ENCODE assay signal across 9 cellular contexts in genomic region chr1:8202182-8202905, GRCh38.
DNase-seq lines count a peak whose midpoint lies in the region; ATAC-seq and TF ChIP-seq lines count a peak whose summit lies in the region.
"Had no signal": no experiment of that assay in that cellular context is flagged by ENCODE, and none has a peak within 500 bp of the region (broad histone marks: within the 10 kb centered on the region; RNA-seq: fewer than 3 reads in every experiment).

No MANE protein-coding gene starts in this region.

- peak overlapping the region; percentile 93 for H3K56ac ChIP-seq in IMR-90 (ENCODE audit: extremely low read depth, insufficient read depth, low read length)

- peak overlapping the region; percentile 100 for H3K4ac ChIP-seq in IMR-90 (ENCODE audit: low read depth, low read length)

- peaks cover 0 to 10% of the 10 kb centered on the region in 2 experiments; a peak in 2 of 4 replicates for H3K79me1 ChIP-seq in IMR-90 (ENCODE audit: low read depth in 1 of 2, low read length in 2 of 2)

- peak overlapping the region; percentile 86 for H3K9ac ChIP-seq in IMR-90 (ENCODE audit: low read depth, low read length)
- peak overlapping the region; percentile 79 to 80 for H3K9ac ChIP-seq in liver (ENCODE audit: low read depth in 1 of 2, low read length in 2 of 2)

- CTCF ChIA-PET in IMR-90 (lab: Yijun Ruan, JAX): interaction anchor here (0.6 to 1.2 kb wide), 2 partner anchors 44 to 112 kb away, joined by 5 to 6 read pairs; no protein-coding TSS in a partner anchor

- no peaks in the 10 kb centered on the region for H3K9me3 Mint-ChIP-seq in chondrocyte (ENCODE audit: low read depth)
- no peaks in the 10 kb centered on the region for H3K9me3 Mint-ChIP-seq in stimulated activated naive B cell treated with anti-CD40 and anti-IgM and Interleukin-4, amounts not matched to agents 10 μg/mL and 1 μg/mL and 100 μg/mL, for 72 hours

- H3K14ac ChIP-seq in IMR-90 (replicated peaks; ENCODE audit: low read depth, low read length): peak overlapping the region; percentile 99

- H3K9me1 ChIP-seq in IMR-90 (ENCODE audit: insufficient read depth, low read length): peaks cover 31% of the 10 kb centered on the region

- peak overlapping the region; percentile 57 for H3K4me2 ChIP-seq in IMR-90 (ENCODE audit: low read depth, low read length)

- H3K4me1 ChIP-seq in IMR-90 (ENCODE audit: control insufficient read depth, insufficient read depth, low read length) (peaks cover 38% of the 10 kb centered on the region), liver (ENCODE audit: control insufficient read depth in 4 of 4, insufficient read depth in 4 of 4, low read length in 3 of 4) (peaks cover 0 to 24% (median 5%) of the 10 kb centered on the region in 4 donors), thoracic aorta (ENCODE audit: control insufficient read depth in 1 of 2, low read depth in 2 of 2) (peaks cover 37 to 65% of the 10 kb centered on the region in 2 donors)

- H3K27ac ChIP-seq in IMR-90 (ENCODE audit: insufficient read depth, low read length) (peak overlapping the region; percentile 97), liver (ENCODE audit: low read depth in 1 of 2, low read length in 2 of 2) (peak overlapping the region; percentile 86 to 98), thoracic aorta (peak overlapping the region; percentile 93 to 98)

- intact Hi-C loops in IMR-90 (cut with micrococcal nuclease): loop anchor here (5.0 kb wide), 2 partner anchors 105 to 175 kb away; partner anchors contain the start of gene ERRFI1

- H2AFZ ChIP-seq in IMR-90 (replicated peaks; ENCODE audit: low read length, poor library complexity): peak overlapping the region; percentile 89

- peak overlapping the region; percentile 93 for H2AK9ac ChIP-seq in IMR-90 (replicated peaks; ENCODE audit: low read depth, low read length, poor library complexity)

- peak overlapping the region; percentile 99 for H2BK120ac ChIP-seq in IMR-90 (ENCODE audit: low read depth, low read length)

- BruUV-seq in IMR-90 (replicated peaks; lab: Mats Ljungman, UMichigan): no TSS peak

- peak overlapping the region; percentile 92 to 96 for H4K8ac ChIP-seq in IMR-90 (ENCODE audit: low read depth in 2 of 2, low read length in 2 of 2)

- H3K4me1 Mint-ChIP-seq in chondrocyte (ENCODE audit: low read depth): peaks cover 78% of the 10 kb centered on the region
- no peaks in the 10 kb centered on the region for H3K4me1 Mint-ChIP-seq in stimulated activated naive B cell treated with anti-CD40 and anti-IgM and Interleukin-4, amounts not matched to agents 10 μg/mL and 1 μg/mL and 100 μg/mL, for 72 hours

- in situ Hi-C loops in IMR-90 (cut with MboI; ENCODE audit: low sequenced_read_pairs): no loop called here

- DNase-seq in IMR-90 (peak; percentile 97), chondrocyte (ENCODE audit: low spot score) (no peak), thoracic aorta (ENCODE audit: low spot score) (peak; percentile 59), erythroblast (lab: John Stamatoyannopoulos, UW) (no peak), NCI-H82 treated with DMSO at 0.1 percent for 48 hours (lab: John Stamatoyannopoulos, UW; ENCODE audit: unreplicated experiment) (no peak)
- DNase-seq in activated CD4-positive, CD25-positive, alpha-beta regulatory T cell (lab: John Stamatoyannopoulos, UW): no peak
- DNase-seq in stimulated activated naive B cell treated with anti-CD40 and anti-IgM and Interleukin-4, amounts not matched to agents 10 μg/mL and 1 μg/mL and 100 μg/mL, for 72 hours: no peak
- DNase-seq: T-helper 9 cell had no signal

- H2BK5ac ChIP-seq in IMR-90 (ENCODE audit: low read depth, low read length, poor library complexity, severe bottlenecking): peak overlapping the region; percentile 97

- TF ChIP-seq POLR2A in IMR-90 (IDR thresholded peaks at IDR 0.05; ENCODE audit: low read depth, low read length) (no peak), erythroblast (IDR thresholded peaks at IDR 0.05; ENCODE audit: low read length) (no peak)

- H3K4me3 ChIP-seq in IMR-90 (ENCODE audit: insufficient read depth, low read depth, low read length) (peak overlapping the region; percentile 1; the same call in 1 of the 2 replicates), liver (ENCODE audit: low read depth in 1 of 3, low read length in 3 of 3) (peak overlapping the region; percentile 0 to 38 (median 28)), thoracic aorta (peak overlapping the region; percentile 42)

- peak overlapping the region; percentile 47 for H3K4me3 Mint-ChIP-seq in chondrocyte (ENCODE audit: unreplicated experiment)
- H3K4me3 Mint-ChIP-seq in stimulated activated naive B cell treated with anti-CD40 and anti-IgM and Interleukin-4, amounts not matched to agents 10 μg/mL and 1 μg/mL and 100 μg/mL, for 72 hours: no peak overlapping the region

- H4K20me1 ChIP-seq in IMR-90 (ENCODE audit: insufficient read depth, low read length): no peaks in the 10 kb centered on the region

- POLR2A ChIA-PET in IMR-90 (lab: Charles Lee; ENCODE audit: unreplicated experiment): interaction anchor here (0.6 kb wide), 1 partner anchor 185 kb away, joined by 5 read pairs; no protein-coding TSS in a partner anchor

- peak overlapping the region; percentile 93 for H3K27ac Mint-ChIP-seq in chondrocyte (ENCODE audit: unreplicated experiment)
- H3K27ac Mint-ChIP-seq in stimulated activated naive B cell treated with anti-CD40 and anti-IgM and Interleukin-4, amounts not matched to agents 10 μg/mL and 1 μg/mL and 100 μg/mL, for 72 hours: no peak overlapping the region

- H3K27me3 Mint-ChIP-seq in chondrocyte (ENCODE audit: low read depth): no peaks in the 10 kb centered on the region
- H3K27me3 Mint-ChIP-seq in stimulated activated naive B cell treated with anti-CD40 and anti-IgM and Interleukin-4, amounts not matched to agents 10 μg/mL and 1 μg/mL and 100 μg/mL, for 72 hours: peaks cover 4 to 6% of the 10 kb centered on the region in 2 donors

- peak; percentile 77 for ATAC-seq in IMR-90 (ENCODE audit: low read depth)
- ATAC-seq in thoracic aorta (ENCODE audit: insufficient number of reproducible peaks, low FRiP score, low read depth): peak; percentile 92
- no peak for ATAC-seq in stimulated activated naive B cell treated with anti-CD40 and anti-IgM and Interleukin-4, amounts not matched to agents 10 μg/mL and 1 μg/mL and 100 μg/mL, for 72 hours (replicated peaks)

- H2BK20ac ChIP-seq in IMR-90 (ENCODE audit: low read depth, low read length): peak overlapping the region; percentile 98

- H4K91ac ChIP-seq in IMR-90 (ENCODE audit: insufficient read depth, low read depth, low read length): peak overlapping the region; percentile 98

- peak overlapping the region; percentile 98; the same call in 1 of the 2 replicates for H3K23ac ChIP-seq in IMR-90 (ENCODE audit: low read depth, low read length)

- peak overlapping the region; percentile 86 for H4K5ac ChIP-seq in IMR-90 (ENCODE audit: low read depth, low read length)

- H3K27me3 ChIP-seq in IMR-90 (ENCODE audit: control insufficient read depth, insufficient read depth, low read length): no peaks in the 10 kb centered on the region
- no peaks in the 10 kb centered on the region for H3K27me3 ChIP-seq in liver (ENCODE audit: control insufficient read depth in 4 of 4, insufficient read depth in 4 of 4, low read length in 3 of 4)
- no peaks in the 10 kb centered on the region for H3K27me3 ChIP-seq in thoracic aorta (replicated peaks; ENCODE audit: insufficient read depth)

- H2BK15ac ChIP-seq in IMR-90 (ENCODE audit: low read depth, low read length): peak overlapping the region; percentile 93

- dilution Hi-C loops in IMR-90 (cut with HindIII; ENCODE audit: low sequenced_read_pairs, unreplicated experiment): no loop called here

- peak overlapping the region; percentile 95 for H3K18ac ChIP-seq in IMR-90 (ENCODE audit: low read depth, low read length)

- no peak for TF ChIP-seq CTCF in IMR-90 (conservative IDR thresholded peaks at IDR 0.05; ENCODE audit: low read depth, low read length)
- no peak for TF ChIP-seq CTCF in chondrocyte (IDR thresholded peaks at IDR 0.05)
- TF ChIP-seq CTCF in liver (IDR thresholded peaks at IDR 0.05; ENCODE audit: low read depth, low read length, missing input control): no peak
- no peak for TF ChIP-seq CTCF in thoracic aorta (IDR thresholded peaks at IDR 0.05)

- TF ChIP-seq RAD21 in IMR-90 (IDR thresholded peaks at IDR 0.05; ENCODE audit: low read length): peak; percentile 39
- TF ChIP-seq RAD21 in liver (IDR thresholded peaks at IDR 0.05): peak; percentile 70 to 72

- no peaks in the 10 kb centered on the region for H3K9me3 ChIP-seq in IMR-90 (ENCODE audit: control insufficient read depth, insufficient read depth, low read length)
- no peaks in the 10 kb centered on the region for H3K9me3 ChIP-seq in liver (ENCODE audit: control insufficient read depth in 4 of 4, low read length in 3 of 4)
- H3K9me3 ChIP-seq in thoracic aorta: no peaks in the 10 kb centered on the region

- H3K36me3 Mint-ChIP-seq in chondrocyte (ENCODE audit: low read depth): no peaks in the 10 kb centered on the region
- no peaks in the 10 kb centered on the region for H3K36me3 Mint-ChIP-seq in stimulated activated naive B cell treated with anti-CD40 and anti-IgM and Interleukin-4, amounts not matched to agents 10 μg/mL and 1 μg/mL and 100 μg/mL, for 72 hours

- peak overlapping the region; percentile 97 for H2AK5ac ChIP-seq in IMR-90 (ENCODE audit: low read depth, low read length)

- H3K36me3 ChIP-seq in IMR-90 (ENCODE audit: control insufficient read depth, insufficient read depth, low read length) (no peaks in the 10 kb centered on the region), liver (ENCODE audit: control insufficient read depth in 4 of 4, insufficient read depth in 3 of 4, low read depth in 1 of 4, low read length in 3 of 4) (no peaks in the 10 kb centered on the region), thoracic aorta (no peaks in the 10 kb centered on the region)

- WGBS in IMR-90 (ENCODE audit: extremely low coverage in 2 of 2, insufficient read length in 1 of 2), 2 experiments: no CpG with 5 or more reads among the region's 19 CpGs
- WGBS in liver: 25% methylated on average over 19 of the region's 19 CpGs

TF ChIP-seq in IMR-90, 13 proteins besides CTCF, POLR2A, EP300 and RAD21 (continues in another document):
- TF ChIP-seq NFE2L2 (IDR thresholded peaks at IDR 0.05; ENCODE audit: low read depth, low read length) (peak; percentile 3; the same call in 1 of the 2 replicates), MXI1 (IDR thresholded peaks at IDR 0.05; ENCODE audit: borderline replicate concordance, low read depth, low read length) (peak; percentile 43; the same call in 1 of the 2 replicates), CHD1 (IDR thresholded peaks at IDR 0.05; ENCODE audit: low read depth, low read length) (no peak), BHLHE40 (IDR thresholded peaks at IDR 0.05; ENCODE audit: low read depth, low read length) (peak; percentile 65)

TF ChIP-seq in liver, 16 proteins besides CTCF, POLR2A, EP300 and RAD21 (continues in another document):
- TF ChIP-seq HNF4A (conservative IDR thresholded peaks at IDR 0.05) (peak; percentile 65 to 71), SP1 (IDR thresholded peaks at IDR 0.05) (peak; percentile 91), EGR1 (IDR thresholded peaks at IDR 0.05; ENCODE audit: low read depth in 2 of 2) (peak in 1 of 2 donors; percentile 72), RXRA (IDR thresholded peaks at IDR 0.05) (peak; percentile 91 to 98), MAX (IDR thresholded peaks at IDR 0.05) (peak; percentile 74)

Comparison
In these comparisons a context has a peak if more than half of its experiments do, and no peak if none do; other contexts are left out.
1. ATAC-seq: peak in IMR-90 (single experiment) and thoracic aorta (single experiment); none in stimulated activated naive B cell treated with anti-CD40 and anti-IgM and Interleukin-4, amounts not matched to agents 10 μg/mL and 1 μg/mL and 100 μg/mL, for 72 hours (0 of 2).
2. DNase-seq: peak in IMR-90 (single experiment) and thoracic aorta (single experiment); none in chondrocyte (single experiment), erythroblast (0 of 2), NCI-H82 treated with DMSO at 0.1 percent for 48 hours (single experiment), activated CD4-positive, CD25-positive, alpha-beta regulatory T cell (0 of 4) and stimulated activated naive B cell treated with anti-CD40 and anti-IgM and Interleukin-4, amounts not matched to agents 10 μg/mL and 1 μg/mL and 100 μg/mL, for 72 hours (single experiment).
3. Peak in every context shown above with its lines, with median percentiles within 50 percentile points of each other: H3K27ac ChIP-seq and H3K4me3 ChIP-seq.